11 cellular contexts compared by ENCODE assay signal in the genomic region with DNA sequence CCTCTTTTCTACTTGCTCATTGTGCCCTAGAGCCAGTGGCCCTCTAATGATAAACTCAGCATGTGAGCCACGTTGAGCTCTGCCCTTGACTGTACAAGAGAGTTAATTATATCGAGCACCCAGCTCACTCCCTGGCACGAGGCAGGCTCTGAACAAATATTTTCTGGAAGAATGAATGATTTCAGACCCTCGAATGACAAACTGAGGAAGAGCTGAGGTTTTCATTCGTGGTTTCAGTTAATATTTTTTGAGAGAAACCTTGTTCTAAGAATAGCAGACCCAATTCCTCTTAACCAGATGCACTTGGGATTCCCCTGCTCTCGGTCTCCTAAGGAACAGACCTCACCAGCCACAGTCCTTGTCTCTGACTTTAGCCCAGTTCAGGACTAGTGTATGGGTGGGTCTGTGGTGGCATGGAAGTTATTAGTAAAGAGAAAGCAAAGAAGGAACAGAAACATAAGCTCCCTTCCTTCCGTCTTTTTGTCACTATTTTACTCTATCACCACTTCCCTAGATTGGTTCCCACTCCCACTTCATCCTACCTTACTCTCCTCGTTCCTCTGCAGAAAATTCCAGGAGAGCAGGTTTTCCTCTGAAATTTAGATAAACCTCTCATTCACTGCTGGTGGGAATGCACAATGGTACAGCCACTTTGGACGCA. TPM values are rescaled to one million over a fixed set of nuclear protein-coding genes. Genes with fewer than 3 reads are reported as not detected.
DNase-seq lines count a peak whose midpoint lies in the region; ATAC-seq and TF ChIP-seq lines count a peak whose summit lies in the region.
"Had no signal": no experiment of that assay in that cellular context is flagged by ENCODE, and none has a peak within 500 bp of the region (broad histone marks: within the 10 kb centered on the region; RNA-seq: fewer than 3 reads in every experiment).

No MANE protein-coding gene starts in this region.

- H3K36me3 Mint-ChIP-seq in activated naive CD8-positive, alpha-beta T cell treated with anti-CD3 and anti-CD28 coated beads, Interleukin-2, amount 50 U/mL, for 24 hours (ENCODE audit: low read depth), result no peaks in the 10 kb centered on the region
- peaks cover 2% of the 10 kb centered on the region for H3K36me3 Mint-ChIP-seq in activated T-helper 2 cell treated with anti-CD3 and anti-CD28 coated beads, Interferon-gamma antibody, Interleukin-2, Interleukin-4, amounts not matched to agents 10 μg/mL and 5 μg/mL and 100 μg/mL, durations not matched to agents 14 hours and 24 hours and 36 hours (ENCODE audit: low read depth)

- CTCF ChIA-PET in GM10248 (lab: Yijun Ruan, JAX), result interaction anchor here (1.4 to 1.5 kb wide), 3 partner anchors 9 to 86 kb away, joined by 3 to 5 read pairs (median 4); no protein-coding TSS in a partner anchor

- H3K4me1 Mint-ChIP-seq in activated naive CD8-positive, alpha-beta T cell treated with anti-CD3 and anti-CD28 coated beads, Interleukin-2, amount 50 U/mL, for 24 hours, result peaks cover 37% of the 10 kb centered on the region
- peaks cover 35% of the 10 kb centered on the region for H3K4me1 Mint-ChIP-seq in activated T-helper 2 cell treated with anti-CD3 and anti-CD28 coated beads, Interferon-gamma antibody, Interleukin-2, Interleukin-4, amounts not matched to agents 10 μg/mL and 5 μg/mL and 100 μg/mL, durations not matched to agents 14 hours and 24 hours and 36 hours (ENCODE audit: low read depth)

- ATAC-seq in GM19452 (IDR thresholded peaks at IDR 0.05; ENCODE audit: unreplicated experiment), result peak; percentile 71
- ATAC-seq in HG03159 (IDR thresholded peaks at IDR 0.05; ENCODE audit: unreplicated experiment), result peak; percentile 61
- peak; percentile 89 for ATAC-seq in activated naive CD8-positive, alpha-beta T cell treated with anti-CD3 and anti-CD28 coated beads, Interleukin-2, amount 50 U/mL, for 24 hours
- ATAC-seq: esophagus mucosa had no signal

- H3K27ac Mint-ChIP-seq in activated naive CD8-positive, alpha-beta T cell treated with anti-CD3 and anti-CD28 coated beads, Interleukin-2, amount 50 U/mL, for 24 hours, result peak overlapping the region; percentile 51
- no peak overlapping the region for H3K27ac Mint-ChIP-seq in activated T-helper 2 cell treated with anti-CD3 and anti-CD28 coated beads, Interferon-gamma antibody, Interleukin-2, Interleukin-4, amounts not matched to agents 10 μg/mL and 5 μg/mL and 100 μg/mL, durations not matched to agents 14 hours and 24 hours and 36 hours
- H3K27ac Mint-ChIP-seq: nephron progenitor cell had no signal

- H3K27me3 Mint-ChIP-seq in activated naive CD8-positive, alpha-beta T cell treated with anti-CD3 and anti-CD28 coated beads, Interleukin-2, amount 50 U/mL, for 24 hours, result no peaks in the 10 kb centered on the region
- no peaks in the 10 kb centered on the region for H3K27me3 Mint-ChIP-seq in activated T-helper 2 cell treated with anti-CD3 and anti-CD28 coated beads, Interferon-gamma antibody, Interleukin-2, Interleukin-4, amounts not matched to agents 10 μg/mL and 5 μg/mL and 100 μg/mL, durations not matched to agents 14 hours and 24 hours and 36 hours (ENCODE audit: low read depth)

- POLR2A ChIA-PET in GM10248 (lab: Yijun Ruan, JAX), result interaction anchor here (1.6 kb wide), 1 partner anchor 109 kb away, joined by 6 read pairs; a partner anchor contains a TSS

- H3K4me3 Mint-ChIP-seq in activated naive CD8-positive, alpha-beta T cell treated with anti-CD3 and anti-CD28 coated beads, Interleukin-2, amount 50 U/mL, for 24 hours, result no peak overlapping the region
- H3K4me3 Mint-ChIP-seq in activated T-helper 2 cell treated with anti-CD3 and anti-CD28 coated beads, Interferon-gamma antibody, Interleukin-2, Interleukin-4, amounts not matched to agents 10 μg/mL and 5 μg/mL and 100 μg/mL, durations not matched to agents 14 hours and 24 hours and 36 hours (ENCODE audit: low read depth), result no peak overlapping the region
- H3K4me3 Mint-ChIP-seq: nephron progenitor cell had no signal

- DNase-seq in GM10248 (ENCODE audit: extremely low spot score) (peak; percentile 40), NCI-H2171 (lab: John Stamatoyannopoulos, UW) (no peak), NCI-H510A treated with DMSO at 0.1 percent for 48 hours (lab: John Stamatoyannopoulos, UW) (no peak), amygdala (lab: John Stamatoyannopoulos, UW) (no peak)
- DNase-seq in activated naive CD8-positive, alpha-beta T cell treated with anti-CD3 and anti-CD28 coated beads, Interleukin-2, amount 50 U/mL, for 24 hours, result no peak
- DNase-seq in activated T-helper 2 cell treated with anti-CD3 and anti-CD28 coated beads, Interferon-gamma antibody, Interleukin-2, Interleukin-4, amounts not matched to agents 10 μg/mL and 5 μg/mL and 100 μg/mL, durations not matched to agents 14 hours and 24 hours and 36 hours (ENCODE audit: low spot score), result no peak
- DNase-seq: nephron progenitor cell, RPMI8226 had no signal

- intact Hi-C loops in activated T-helper 2 cell treated with anti-CD3 and anti-CD28 coated beads, Interferon-gamma antibody, Interleukin-2, Interleukin-4, amounts not matched to agents 10 μg/mL and 5 μg/mL and 100 μg/mL, durations not matched to agents 14 hours and 24 hours and 36 hours (cut with micrococcal nuclease), result loop anchor here (2.0 kb wide), 1 partner anchor 37 kb away; no protein-coding TSS in a partner anchor

- TF ChIP-seq CTCF in GM10248 (IDR thresholded peaks at IDR 0.05; ENCODE audit: control extremely low read depth, extremely low read depth, low read depth, missing control alignments), result no peak

- no peaks in the 10 kb centered on the region for H3K9me3 Mint-ChIP-seq in activated naive CD8-positive, alpha-beta T cell treated with anti-CD3 and anti-CD28 coated beads, Interleukin-2, amount 50 U/mL, for 24 hours
- H3K9me3 Mint-ChIP-seq in activated T-helper 2 cell treated with anti-CD3 and anti-CD28 coated beads, Interferon-gamma antibody, Interleukin-2, Interleukin-4, amounts not matched to agents 10 μg/mL and 5 μg/mL and 100 μg/mL, durations not matched to agents 14 hours and 24 hours and 36 hours, result peaks cover 7% of the 10 kb centered on the region

RNA-seq across cellular contexts. Expression of a gene that starts 22.1 kb away (rescaled TPM):
- 9.0 and 9.9 TPM in 2 replicates for total RNA-seq in activated T-helper 2 cell treated with anti-CD3 and anti-CD28 coated beads, Interferon-gamma antibody, Interleukin-2, Interleukin-4, amounts not matched to agents 10 μg/mL and 5 μg/mL and 100 μg/mL, durations not matched to agents 14 hours and 24 hours and 36 hours
